In genomic region chr1:184050631-184051030, GRCh38 we compare ENCODE assay signal across 9 cellular contexts. TPM values are rescaled to one million over a fixed set of nuclear protein-coding genes. Genes with fewer than 3 reads are reported as not detected.
A peak's percentile ranks its signal among the peaks of the same experiment; 100 is the strongest.
DNase-seq lines count a peak whose midpoint lies in the region; ATAC-seq, FAIRE-seq and TF ChIP-seq lines count a peak whose summit lies in the region.
"Had no signal": no experiment of that assay in that cellular context is flagged by ENCODE, and none has a peak within 500 bp of the region (broad histone marks: within the 10 kb centered on the region; RNA-seq: fewer than 3 reads in every experiment).

No MANE protein-coding gene starts in this region.

- no peaks in the 10 kb centered on the region for H3K27me3 ChIP-seq in keratinocyte (ENCODE audit: control insufficient read depth, extremely low read depth, insufficient read depth, low read length)

- peak overlapping the region; percentile 92 for H3K9ac ChIP-seq in keratinocyte (ENCODE audit: control insufficient read depth, extremely low read depth, insufficient read depth, low read length)

- H3K9me3 ChIP-seq in keratinocyte (ENCODE audit: control insufficient read depth, low read depth, low read length) = no peaks in the 10 kb centered on the region

- CTCF ChIA-PET in activated CD8-positive, alpha-beta memory T cell treated with anti-CD3 and anti-CD28 coated beads, Interleukin-2, amount 10 ng/mL, durations not matched to agents 7 days and 5 days (lab: Charles Lee) = interaction anchor here (0.7 to 1.3 kb wide), 3 partner anchors 10 to 20 kb away, joined by 3 read pairs; no protein-coding TSS in a partner anchor
- CTCF ChIA-PET in activated CD8-positive, alpha-beta T cell treated with anti-CD3 and anti-CD28 coated beads, Interleukin-2, amount 10 ng/mL, durations not matched to agents 7 days and 5 days (lab: Charles Lee) = interaction anchor here (1.1 to 2.1 kb wide), 3 partner anchors 8 to 135 kb away, joined by 4 to 6 read pairs (median 4); no protein-coding TSS in a partner anchor

- no peak for TF ChIP-seq CTCF in keratinocyte (optimal IDR thresholded peaks at IDR 0.05 in 1 of 3, IDR thresholded peaks at IDR 0.05 in 1 of 3, conservative IDR thresholded peaks at IDR 0.05 in 1 of 3; ENCODE audit: extremely low read depth in 1 of 3, insufficient read depth in 2 of 3, low read length in 3 of 3)

- H3K4me3 Mint-ChIP-seq in activated CD8-positive, alpha-beta memory T cell treated with anti-CD3 and anti-CD28 coated beads, Interleukin-2, amount 10 ng/mL, durations not matched to agents 7 days and 5 days = peak overlapping the region; percentile 98
- H3K4me3 Mint-ChIP-seq in activated CD8-positive, alpha-beta T cell treated with anti-CD3 and anti-CD28 coated beads, Interleukin-2, amount 10 ng/mL, durations not matched to agents 7 days and 5 days = peak overlapping the region; percentile 95

- peaks cover 2 to 5% of the 10 kb centered on the region in 2 experiments for H3K36me3 ChIP-seq in keratinocyte (ENCODE audit: control insufficient read depth in 2 of 2, extremely low read depth in 1 of 2, insufficient read depth in 2 of 2, low read length in 2 of 2)

- peak overlapping the region; percentile 89 for H3K27ac ChIP-seq in keratinocyte (ENCODE audit: control insufficient read depth, insufficient read depth, low read length)
- H3K27ac ChIP-seq in temporal lobe (ENCODE audit: low read depth, low read length) = peak overlapping the region; percentile 87

- H3K36me3 Mint-ChIP-seq in activated CD8-positive, alpha-beta memory T cell treated with anti-CD3 and anti-CD28 coated beads, Interleukin-2, amount 10 ng/mL, durations not matched to agents 7 days and 5 days = peaks cover 20% of the 10 kb centered on the region
- H3K36me3 Mint-ChIP-seq in activated CD8-positive, alpha-beta T cell treated with anti-CD3 and anti-CD28 coated beads, Interleukin-2, amount 10 ng/mL, durations not matched to agents 7 days and 5 days (ENCODE audit: low read depth) = peaks cover 21% of the 10 kb centered on the region

- peak overlapping the region; percentile 96 for H3K27ac Mint-ChIP-seq in activated CD8-positive, alpha-beta memory T cell treated with anti-CD3 and anti-CD28 coated beads, Interleukin-2, amount 10 ng/mL, durations not matched to agents 7 days and 5 days
- H3K27ac Mint-ChIP-seq in activated CD8-positive, alpha-beta T cell treated with anti-CD3 and anti-CD28 coated beads, Interleukin-2, amount 10 ng/mL, durations not matched to agents 7 days and 5 days = peak overlapping the region; percentile 98

- peak overlapping the region; percentile 89 for H3K4me2 ChIP-seq in keratinocyte (ENCODE audit: control insufficient read depth, extremely low read depth, insufficient read depth, low read depth, low read length)

- H3K4me1 ChIP-seq in keratinocyte (ENCODE audit: control insufficient read depth, extremely low read depth, insufficient read depth, low read length) = peaks cover 17% of the 10 kb centered on the region

- POLR2A ChIA-PET in activated CD8-positive, alpha-beta T cell treated with anti-CD3 and anti-CD28 coated beads, Interleukin-2, amount 10 ng/mL, durations not matched to agents 7 days and 5 days (lab: Charles Lee) = interaction anchor here (1.4 to 2.2 kb wide), 3 partner anchors 12 to 94 kb away, joined by 4 to 8 read pairs (median 7); partner anchors contain the start of gene COLGALT2

- no peaks in the 10 kb centered on the region for H4K20me1 ChIP-seq in keratinocyte (ENCODE audit: control insufficient read depth, extremely low read depth, insufficient read depth, low read length)

- no peaks in the 10 kb centered on the region for H3K9me1 ChIP-seq in keratinocyte (ENCODE audit: control insufficient read depth, extremely low read depth, insufficient read depth, low read length)

- ATAC-seq in activated CD8-positive, alpha-beta memory T cell treated with anti-CD3 and anti-CD28 coated beads, Interleukin-2, amount 10 ng/mL, durations not matched to agents 7 days and 5 days = no peak
- no peak for ATAC-seq in activated CD8-positive, alpha-beta T cell treated with anti-CD3 and anti-CD28 coated beads, Interleukin-2, amount 10 ng/mL, durations not matched to agents 7 days and 5 days
- no peak for ATAC-seq in GM21619 (IDR thresholded peaks at IDR 0.05; ENCODE audit: unreplicated experiment)
- ATAC-seq in HG03469 (IDR thresholded peaks at IDR 0.05; ENCODE audit: unreplicated experiment) = no peak

- peaks cover 13% of the 10 kb centered on the region for H3K27me3 Mint-ChIP-seq in activated CD8-positive, alpha-beta memory T cell treated with anti-CD3 and anti-CD28 coated beads, Interleukin-2, amount 10 ng/mL, durations not matched to agents 7 days and 5 days
- peaks cover 30% of the 10 kb centered on the region for H3K27me3 Mint-ChIP-seq in activated CD8-positive, alpha-beta T cell treated with anti-CD3 and anti-CD28 coated beads, Interleukin-2, amount 10 ng/mL, durations not matched to agents 7 days and 5 days (ENCODE audit: low read depth)

- no peaks in the 10 kb centered on the region for H3K9me3 Mint-ChIP-seq in activated CD8-positive, alpha-beta memory T cell treated with anti-CD3 and anti-CD28 coated beads, Interleukin-2, amount 10 ng/mL, durations not matched to agents 7 days and 5 days (ENCODE audit: low read depth)
- H3K9me3 Mint-ChIP-seq in activated CD8-positive, alpha-beta T cell treated with anti-CD3 and anti-CD28 coated beads, Interleukin-2, amount 10 ng/mL, durations not matched to agents 7 days and 5 days (ENCODE audit: insufficient read depth) = no peaks in the 10 kb centered on the region

- peaks cover 20% of the 10 kb centered on the region for H3K79me2 ChIP-seq in keratinocyte (ENCODE audit: control insufficient read depth, insufficient read depth, low read length)

- dilution Hi-C loops in keratinocyte (cut with MboI; ENCODE audit: extremely low pct_ligation_motif_present, low sequenced_read_pairs) = no loop called here

- DNase-seq in activated CD8-positive, alpha-beta memory T cell treated with anti-CD3 and anti-CD28 coated beads, Interleukin-2, amount 10 ng/mL, durations not matched to agents 7 days and 5 days = no peak
- no peak for DNase-seq in activated CD8-positive, alpha-beta memory T cell treated with anti-CD3 and anti-CD28 coated beads, Interleukin-2, amount 50 U/mL, for 4 hours
- DNase-seq in activated CD8-positive, alpha-beta T cell treated with anti-CD3 and anti-CD28 coated beads, Interleukin-2, amount 10 ng/mL, durations not matched to agents 7 days and 5 days = no peak
- DNase-seq in keratinocyte (ENCODE audit: low read depth, low spot score) = no peak
- no peak for DNase-seq in NK-92 treated with Interleukin-12 subunit alpha and Interleukin-12 subunit beta, amount 100 ng/mL, for 24 hours (lab: John Stamatoyannopoulos, UW)
- DNase-seq: HCEC 1CT had no signal

- peaks cover 30% of the 10 kb centered on the region for H3K4me1 Mint-ChIP-seq in activated CD8-positive, alpha-beta memory T cell treated with anti-CD3 and anti-CD28 coated beads, Interleukin-2, amount 10 ng/mL, durations not matched to agents 7 days and 5 days
- H3K4me1 Mint-ChIP-seq in activated CD8-positive, alpha-beta T cell treated with anti-CD3 and anti-CD28 coated beads, Interleukin-2, amount 10 ng/mL, durations not matched to agents 7 days and 5 days (ENCODE audit: low read depth) = peaks cover 30% of the 10 kb centered on the region

- FAIRE-seq in keratinocyte (lab: Jason Lieb, UNC) = peak; percentile 39

- peak overlapping the region; percentile 83 for H2AFZ ChIP-seq in keratinocyte (ENCODE audit: control insufficient read depth, low read length)

- H3K4me3 ChIP-seq in keratinocyte (ENCODE audit: control insufficient read depth in 2 of 3, extremely low read depth in 1 of 3, insufficient read depth in 2 of 3, low read depth in 1 of 3, low read length in 3 of 3) = peak overlapping the region in 1 of 3 experiments; percentile 89

RNA-seq across cellular contexts. Expression of gene TSEN15, which starts 0.9 kb away (rescaled TPM):
- total RNA-seq in activated CD8-positive, alpha-beta memory T cell treated with anti-CD3 and anti-CD28 coated beads, Interleukin-2, amount 10 ng/mL, durations not matched to agents 7 days and 5 days = 10 to 100 TPM; 37.6 to 45.1 TPM
- total RNA-seq in activated CD8-positive, alpha-beta T cell treated with anti-CD3 and anti-CD28 coated beads, Interleukin-2, amount 10 ng/mL, durations not matched to agents 7 days and 5 days = 10 to 100 TPM; 45.1 to 48.7 TPM
- 23.6 to 46.7 TPM (median 31.8 TPM) in 3 replicates for polyA plus RNA-seq in keratinocyte
- 11.8 TPM for polyA plus RNA-seq in keratinocyte (2011; ENCODE audit: low read depth)
- polyA plus RNA-seq in keratinocyte (2011; cell fraction: cytosol; rRNA removed) = 22.8 and 46.9 TPM in 2 replicates
- polyA plus RNA-seq in keratinocyte (2011; cell fraction: nucleus; rRNA removed) = 16.9 and 22.2 TPM in 2 replicates
- polyA plus RNA-seq in keratinocyte (2012; ENCODE audit: low replicate concordance) = 15.5 and 25.4 TPM in 2 replicates
- 20.5 to 37.9 TPM (median 22.5 TPM) in 3 replicates for polyA minus RNA-seq in keratinocyte
- 28.4 TPM for polyA minus RNA-seq in keratinocyte (2011; cell fraction: cytosol; rRNA and poly(A)+ RNA removed)
- 11.0 and 16.3 TPM in 2 replicates for polyA minus RNA-seq in keratinocyte (2011; cell fraction: nucleus; rRNA and poly(A)+ RNA removed)
- total RNA-seq in temporal lobe = 21.1 TPM

RNA-seq across cellular contexts. Expression of gene COLGALT2, which starts 13.1 kb away (rescaled TPM):
- 1 to 10 TPM; 1.6 to 3.3 TPM for total RNA-seq in activated CD8-positive, alpha-beta memory T cell treated with anti-CD3 and anti-CD28 coated beads, Interleukin-2, amount 10 ng/mL, durations not matched to agents 7 days and 5 days
- under 1 TPM; 0.08 to 0.10 TPM for total RNA-seq in activated CD8-positive, alpha-beta T cell treated with anti-CD3 and anti-CD28 coated beads, Interleukin-2, amount 10 ng/mL, durations not matched to agents 7 days and 5 days
- polyA plus RNA-seq in keratinocyte = 0.03 TPM in 1 of 3 replicates, not detected in the others
- not detected for polyA plus RNA-seq in keratinocyte (2011; ENCODE audit: low read depth)
- polyA plus RNA-seq in keratinocyte (2011; cell fraction: cytosol; rRNA removed) = 0.01 TPM in 1 of 2 replicates, not detected in the other
- 0.06 TPM in 1 of 2 replicates, not detected in the other for polyA plus RNA-seq in keratinocyte (2011; cell fraction: nucleus; rRNA removed)
- not detected in 2 replicates for polyA plus RNA-seq in keratinocyte (2012; ENCODE audit: low replicate concordance)
- polyA minus RNA-seq in keratinocyte = 0.07 TPM in 1 of 3 replicates, not detected in the others
- not detected for polyA minus RNA-seq in keratinocyte (2011; cell fraction: cytosol; rRNA and poly(A)+ RNA removed)
- polyA minus RNA-seq in keratinocyte (2011; cell fraction: nucleus; rRNA and poly(A)+ RNA removed) = not detected in 2 replicates
- total RNA-seq in temporal lobe = 16.7 TPM
